31 cellular contexts compared by ENCODE assay signal in the genomic region with DNA sequence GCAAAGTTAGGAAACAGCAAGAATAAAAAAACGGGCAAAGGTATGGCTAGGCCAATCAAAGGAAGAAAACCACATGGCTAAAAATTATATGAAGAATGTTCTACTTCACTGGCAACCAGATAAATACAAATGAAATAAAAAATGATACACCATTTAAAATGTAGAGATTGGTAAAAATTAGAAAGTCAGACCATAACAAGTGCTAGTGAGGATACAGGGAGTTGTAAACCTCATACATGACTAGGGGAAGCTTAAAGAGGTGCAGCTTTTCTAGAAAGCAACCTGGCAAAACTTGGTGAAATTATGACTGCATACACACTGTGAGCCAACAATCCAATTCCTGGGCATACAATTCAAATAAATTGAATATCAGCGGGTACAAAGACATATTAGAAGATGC.
"Had no signal": no experiment of that assay in that cellular context is flagged by ENCODE, and none has a peak within 500 bp of the region (broad histone marks: within the 10 kb centered on the region; RNA-seq: fewer than 3 reads in every experiment).

No MANE protein-coding gene starts in this region.

- ATAC-seq: activated CD8-positive, alpha-beta T cell treated with anti-CD3 and anti-CD28 coated beads for 36 hours; activated naive CD4-positive, alpha-beta T cell treated with anti-CD3 and anti-CD28 coated beads, Interleukin-2, amount 50 U/mL, for 72 hours; activated T-cell treated with anti-CD3 and anti-CD28 coated beads, Interleukin-2, amount 50 U/mL, for 4 hours; activated T-cell treated with anti-CD3 and anti-CD28 coated beads, Interleukin-2, amount 50 U/mL, for 72 hours; activated T-helper 17 cell treated with anti-CD3 and anti-CD28 coated beads, Interleukin-2, amount 50 U/mL, for 72 hours had no signal

- H3K27ac ChIP-seq: adrenal gland, ascending aorta, cardiac muscle cell, VCaP had no signal

- DNase-seq: activated B cell treated with CpG ODN at 0.5 μM for 24 hours; activated CD4-positive, alpha-beta memory T cell treated with anti-CD3 and anti-CD28 coated beads for 36 hours; activated CD4-positive, alpha-beta T cell treated with anti-CD3 and anti-CD28 coated beads for 4 hours; activated CD4-positive, alpha-beta T cell treated with anti-CD3 and anti-CD28 coated beads, Interleukin-2, amount 10 ng/mL, durations not matched to agents 24 days and 14 days; activated CD4-positive, alpha-beta T cell treated with anti-CD3 and anti-CD28 coated beads, Interleukin-2, amount 50 U/mL, for 1 hour; activated CD4-positive, alpha-beta T cell treated with anti-CD3 and anti-CD28 coated beads, Interleukin-2, amount 50 U/mL, for 4 hours; activated CD4-positive, CD25-positive, alpha-beta regulatory T cell treated with anti-CD3 and anti-CD28 coated beads, Interleukin-2, amount 50 U/mL, for 72 hours; activated CD8-positive, alpha-beta memory T cell treated with anti-CD3 and anti-CD28 coated beads, Interleukin-2, amount 50 U/mL, for 4 hours; activated CD8-positive, alpha-beta T cell treated with anti-CD3 and anti-CD28 coated beads for 36 hours; activated effector memory CD4-positive, alpha-beta T cell treated with anti-CD3 and anti-CD28 coated beads, Interleukin-2, amount 50 U/mL, for 16 hours; activated gamma-delta T cell treated with Interleukin-2 at 50 U/mL for 16 hours; activated naive CD4-positive, alpha-beta T cell; activated naive CD4-positive, alpha-beta T cell treated with anti-CD3 and anti-CD28 coated beads for 36 hours; activated naive CD4-positive, alpha-beta T cell treated with anti-CD3 and anti-CD28 coated beads, Interleukin-2, amount 50 U/mL, for 16 hours; activated naive CD8-positive, alpha-beta T cell treated with anti-CD3 and anti-CD28 coated beads for 36 hours; activated T-cell treated with anti-CD3 and anti-CD28 coated beads for 4 hours; activated T-cell treated with anti-CD3 and anti-CD28 coated beads, Interleukin-2, amount 50 U/mL, for 1 hour; activated T-cell treated with anti-CD3 and anti-CD28 coated beads, Interleukin-2, amount 50 U/mL, for 4 hours; activated T-cell treated with anti-CD3 and anti-CD28 coated beads, Interleukin-2, amount 50 U/mL, for 72 hours; adrenal gland; amniotic stem cell; anterior cingulate cortex; central memory CD4-positive, alpha-beta T cell; T-helper 1 cell; T-helper 2 cell; T-helper 9 cell had no signal

- H3K27me3 ChIP-seq: adrenal gland, ascending aorta, cardiac muscle cell had no signal
